ENCODE assay signal across 8 cellular contexts in genomic region chr1:145963218-145964019, GRCh38. TPM values are rescaled to one million over a fixed set of nuclear protein-coding genes. Genes with fewer than 3 reads are reported as not detected.
DNase-seq lines count a peak whose midpoint lies in the region; ATAC-seq and TF ChIP-seq lines count a peak whose summit lies in the region.

No MANE protein-coding gene starts in this region.

- BruUV-seq in Calu3 (replicated peaks; lab: Mats Ljungman, UMichigan): no TSS peak

- intact Hi-C loops in Calu3 (cut with micrococcal nuclease; ENCODE audit: unreplicated experiment) (loop anchor here (1.0 to 2.0 kb wide), 2 partner anchors 7 to 37 kb away; partner anchors contain the start of gene RBM8A), transverse colon (cut with DNase I; ENCODE audit: low total_unique reads) (no loop called here)

- peaks cover 51% of the 10 kb centered on the region for H3K4me1 Mint-ChIP-seq in Calu3 (ENCODE audit: low read depth, unreplicated experiment)

- no peaks in the 10 kb centered on the region for H3K9me2 ChIP-seq in Karpas-422 (replicated peaks; ENCODE audit: insufficient read depth, low read length)

- H3K27me3 ChIP-seq in Karpas-422 (ENCODE audit: low read length) (no peaks in the 10 kb centered on the region), transverse colon (peaks cover 36% of the 10 kb centered on the region)

- peak overlapping the region; percentile 74 for H3K27ac Mint-ChIP-seq in Calu3 (ENCODE audit: unreplicated experiment)

- no peak for TF ChIP-seq EP300 in transverse colon (IDR thresholded peaks at IDR 0.05; ENCODE audit: low read depth)

- CTCF ChIA-PET in Calu3 (lab: Charles Lee): interaction anchor here (0.8 to 2.6 kb wide), 8 partner anchors 14 to 140 kb away, joined by 3 to 20 read pairs (median 7); partner anchors contain the start of genes NUDT17, PIAS3, POLR3C and RBM8A

- H3K27me3 Mint-ChIP-seq in Calu3 (ENCODE audit: unreplicated experiment): peaks cover 56% of the 10 kb centered on the region

- H3K36me3 ChIP-seq in Karpas-422 (ENCODE audit: insufficient read depth, low read length) (peaks cover 5% of the 10 kb centered on the region), transverse colon (no peaks in the 10 kb centered on the region)

- peaks cover 5% of the 10 kb centered on the region for H3K9me3 ChIP-seq in Karpas-422 (ENCODE audit: low read length)
- peaks cover 0 to 4% of the 10 kb centered on the region in 2 donors for H3K9me3 ChIP-seq in transverse colon

- ATAC-seq in left lobe of liver: no peak

- peak overlapping the region; percentile 92 for H3K27ac ChIP-seq in Karpas-422 (ENCODE audit: low read length)
- peak overlapping the region; percentile 94 for H3K27ac ChIP-seq in angular gyrus (ENCODE audit: low read depth, low read length)
- H3K27ac ChIP-seq in transverse colon: peak overlapping the region; percentile 87 to 95 (median 90)

- H3K4me3 Mint-ChIP-seq in Calu3 (ENCODE audit: low read depth, unreplicated experiment): peak overlapping the region; percentile 89

- peaks cover 27% of the 10 kb centered on the region for H3K36me3 Mint-ChIP-seq in Calu3 (ENCODE audit: insufficient read depth, unreplicated experiment)

- H3K4me3 ChIP-seq in Karpas-422 (ENCODE audit: low read length) (peak overlapping the region; percentile 77), transverse colon (peak overlapping the region in 3 of 4 donors; percentile 39 to 76 (median 58))

- in situ Hi-C loops in transverse colon (cut with MboI; ENCODE audit: low pct_ligation_motif_present in 1 of 4, low pct_unique_long_range_greater_than_20kb in 1 of 4, low sequenced_read_pairs in 3 of 4): no loop called here

- TF ChIP-seq CTCF in Calu3 (IDR thresholded peaks at IDR 0.05; ENCODE audit: unreplicated experiment): no peak
- TF ChIP-seq CTCF in transverse colon (IDR thresholded peaks at IDR 0.05): no peak

- TF ChIP-seq POLR2A in transverse colon (IDR thresholded peaks at IDR 0.05): no peak

- no peaks in the 10 kb centered on the region for H4K20me1 ChIP-seq in Karpas-422 (ENCODE audit: insufficient read depth, low read depth, low read length)

- DNase-seq in Calu3 (no peak), Karpas-422 (peak; percentile 70), left lobe of liver (ENCODE audit: low spot score) (peak; percentile 32), transverse colon (no peak), globus pallidus (ENCODE audit: low spot score) (no peak)
- no peak for DNase-seq in stimulated activated CD4-positive, alpha-beta T cell treated with anti-CD3 and anti-CD28 coated beads, Interleukin-4, amount 100 ng/mL, for 4 hours
- DNase-seq in effector CD8-positive, alpha-beta T cell (lab: John Stamatoyannopoulos, UW): no peak

- WGBS in transverse colon (ENCODE audit: low coverage in 1 of 2), 2 donors: 13 to 28% methylated on average over 6 of the region's 6 CpGs

- peak overlapping the region; percentile 94 for H3K4me2 ChIP-seq in Karpas-422 (ENCODE audit: low read depth, low read length, poor library complexity, severe bottlenecking)

- H3K4me1 ChIP-seq in Karpas-422 (ENCODE audit: low read length): peaks cover 55% of the 10 kb centered on the region
- H3K4me1 ChIP-seq in transverse colon: peaks cover 21 to 58% (median 45%) of the 10 kb centered on the region in 4 donors

- H3K79me2 ChIP-seq in Karpas-422 (ENCODE audit: low read length): peaks cover 42% of the 10 kb centered on the region

- no peak overlapping the region for H2AFZ ChIP-seq in Karpas-422 (ENCODE audit: low read length)

- peak overlapping the region; percentile 92 for H3K9ac ChIP-seq in Karpas-422 (ENCODE audit: low read length)

- H3K9me3 Mint-ChIP-seq in Calu3 (ENCODE audit: low read depth, unreplicated experiment): no peaks in the 10 kb centered on the region

RNA-seq across cellular contexts. Expression of gene ANKRD34A, which starts 1.0 kb away (rescaled TPM):
- total RNA-seq in Calu3 (2022) (0.19 and 0.27 TPM in 2 replicates), left lobe of liver (0.65 TPM), transverse colon (1 to 10 TPM in 1 of 4 donors, under 1 TPM in 2, not detected in 1; 0.41 to 4.1 (median 0.64) TPM)
- 9.0 and 21.5 TPM in 2 replicates for total RNA-seq in Karpas-422 (2014; rRNA removed; shearing (Covaris generic); ENCODE audit: low replicate concordance)

RNA-seq across cellular contexts. Expression of gene POLR3GL, which starts 1.1 kb away (rescaled TPM):
- total RNA-seq in Calu3 (2022) (9.9 and 11.5 TPM in 2 replicates), left lobe of liver (14.2 TPM), transverse colon (10 to 100 TPM in 3 of 4 donors, 1 to 10 TPM in 1; 1.2 to 23.7 (median 14.4) TPM)
- total RNA-seq in Karpas-422 (2014; rRNA removed; shearing (Covaris generic); ENCODE audit: low replicate concordance): 34.7 and 42.3 TPM in 2 replicates

RNA-seq across cellular contexts. Expression of gene LIX1L, which starts 5.6 kb away (rescaled TPM):
- total RNA-seq in Calu3 (2022) (6.3 and 7.2 TPM in 2 replicates), left lobe of liver (11.4 TPM), transverse colon (10 to 100 TPM in 2 of 4 donors, 1 to 10 TPM in 2; 7.2 to 12.5 (median 9.8) TPM)
- 35.8 and 49.4 TPM in 2 replicates for total RNA-seq in Karpas-422 (2014; rRNA removed; shearing (Covaris generic); ENCODE audit: low replicate concordance)

RNA-seq across cellular contexts. Expression of gene TXNIP, which starts 33.0 kb away (rescaled TPM):
- 18.5 and 27.3 TPM in 2 replicates for total RNA-seq in Calu3 (2022)
- total RNA-seq in Karpas-422 (2014; rRNA removed; shearing (Covaris generic); ENCODE audit: low replicate concordance): 130 and 269 TPM in 2 replicates
- total RNA-seq in left lobe of liver: 66.5 TPM
- total RNA-seq in transverse colon: 1,000 to 10,000 TPM in 2 of 4 donors, 100 to 1,000 TPM in 2; 296 to 2,602 (median 982) TPM

RNA-seq across cellular contexts. Expression of gene RBM8A, which starts 36.1 kb away (rescaled TPM):
- total RNA-seq in Calu3 (2022): 167 and 177 TPM in 2 replicates
- 130 and 214 TPM in 2 replicates for total RNA-seq in Karpas-422 (2014; rRNA removed; shearing (Covaris generic); ENCODE audit: low replicate concordance)
- total RNA-seq in left lobe of liver: 45.0 TPM
- total RNA-seq in transverse colon: 100 to 1,000 TPM in 2 of 4 donors, 10 to 100 TPM in 2; 23.6 to 122 (median 99.1) TPM

Comparison
In these comparisons a context has a peak if more than half of its experiments do, and no peak if none do; other contexts are left out.
1. DNase-seq: peak in Karpas-422 (single experiment) and left lobe of liver (single experiment); none in Calu3 (single experiment), transverse colon (single experiment), globus pallidus (single experiment), stimulated activated CD4-positive, alpha-beta T cell treated with anti-CD3 and anti-CD28 coated beads, Interleukin-4, amount 100 ng/mL, for 4 hours (0 of 2) and effector CD8-positive, alpha-beta T cell (single experiment).
2. Peak in every context shown above with its lines, with median percentiles within 50 percentile points of each other: H3K27ac ChIP-seq.